Comparison of ENCODE assay signal across 33 cellular contexts in the genomic region with DNA sequence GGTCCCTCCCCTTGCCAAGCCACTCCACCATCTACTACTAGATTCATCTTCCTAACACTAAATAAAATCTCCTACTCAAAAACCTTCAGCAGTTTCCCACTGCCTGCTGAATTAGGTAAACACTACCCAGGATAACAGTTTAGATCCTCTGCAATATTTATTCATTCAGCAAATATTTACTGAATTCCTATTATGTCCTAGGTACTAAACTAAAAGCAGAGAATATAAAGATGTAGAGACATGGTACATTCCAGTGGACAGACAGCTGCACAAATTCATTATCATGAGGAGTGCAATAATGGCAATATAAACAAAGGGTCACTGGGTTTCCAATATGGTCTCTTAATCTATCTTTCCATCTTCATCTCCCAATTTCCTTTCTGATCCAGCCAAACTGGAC. TPM values are rescaled to one million over a fixed set of nuclear protein-coding genes. Genes with fewer than 3 reads are reported as not detected.
"Had no signal": no experiment of that assay in that cellular context is flagged by ENCODE, and none has a peak within 500 bp of the region (broad histone marks: within the 10 kb centered on the region; RNA-seq: fewer than 3 reads in every experiment).

No MANE protein-coding gene starts in this region.

- ATAC-seq: activated naive CD4-positive, alpha-beta T cell treated with anti-CD3 and anti-CD28 coated beads, Interleukin-2, amount 50 U/mL, for 72 hours; activated T-cell treated with anti-CD3 and anti-CD28 coated beads, Interleukin-2, amount 50 U/mL, for 4 hours; body of pancreas had no signal

- H3K4me3 Mint-ChIP-seq: activated B cell treated with CpG ODN at 0.5 μM for 24 hours; activated CD4-positive, alpha-beta memory T cell treated with anti-CD3 and anti-CD28 coated beads for 36 hours; activated T-cell treated with anti-CD3 and anti-CD28 coated beads, Interleukin-2, amount 50 U/mL, for 4 hours; activated T-helper 1 cell treated with anti-CD3 and anti-CD28 coated beads, Interleukin-12 subunit alpha, Interleukin-12 subunit beta, Interleukin-2, Interleukin-4 antibody, amounts not matched to agents 30 ng/mL and 10 ng/mL and 1 ng/mL, durations not matched to agents 14 hours and 24 hours and 36 hours; T-helper 1 cell treated with Interleukin-12 subunit alpha and Interleukin-12 subunit beta and Interleukin-4 antibody, amounts not matched to agents 30 μg/mL and 1 μg/mL, for 36 hours; T-helper 2 cell treated with Interferon-gamma antibody and Interleukin-4, amounts not matched to agents 5 μg/mL and 100 μg/mL, for 36 hours had no signal

- H3K9me3 ChIP-seq: adrenal gland, body of pancreas, breast epithelium, Peyer's patch, SJSA1, SK-N-SH had no signal

- H3K27ac Mint-ChIP-seq: activated B cell treated with CpG ODN at 0.5 μM for 24 hours; activated CD4-positive, alpha-beta memory T cell treated with anti-CD3 and anti-CD28 coated beads for 36 hours; activated naive CD4-positive, alpha-beta T cell treated with anti-CD3 and anti-CD28 coated beads, Interleukin-2, amount 50 U/mL, for 72 hours; activated T-helper 1 cell treated with anti-CD3 and anti-CD28 coated beads, Interleukin-12 subunit alpha, Interleukin-12 subunit beta, Interleukin-2, Interleukin-4 antibody, amounts not matched to agents 30 ng/mL and 10 ng/mL and 1 ng/mL, durations not matched to agents 14 hours and 24 hours and 36 hours; T-helper 1 cell treated with Interleukin-12 subunit alpha and Interleukin-12 subunit beta and Interleukin-4 antibody, amounts not matched to agents 30 μg/mL and 1 μg/mL, for 36 hours; T-helper 2 cell treated with Interferon-gamma antibody and Interleukin-4, amounts not matched to agents 5 μg/mL and 100 μg/mL, for 36 hours had no signal

- FAIRE-seq: astrocyte had no signal

- H3K4me1 ChIP-seq: breast epithelium, SJSA1 had no signal

- H3K27ac ChIP-seq: adrenal gland, body of pancreas, breast epithelium, Peyer's patch, SJSA1 had no signal

- DNase-seq: activated B cell treated with CpG ODN at 0.5 μM for 24 hours; activated CD4-positive, alpha-beta memory T cell treated with anti-CD3 and anti-CD28 coated beads for 36 hours; activated CD4-positive, alpha-beta T cell treated with anti-CD3 and anti-CD28 coated beads for 4 hours; activated CD4-positive, alpha-beta T cell treated with anti-CD3 and anti-CD28 coated beads, Interleukin-2, amount 50 U/mL, for 1 hour; activated CD4-positive, CD25-positive, alpha-beta regulatory T cell treated with anti-CD3 and anti-CD28 coated beads, Interleukin-2, amount 50 U/mL, for 72 hours; activated CD8-positive, alpha-beta memory T cell treated with anti-CD3 and anti-CD28 coated beads, Interleukin-2, amount 50 U/mL, for 4 hours; activated effector memory CD4-positive, alpha-beta T cell treated with anti-CD3 and anti-CD28 coated beads, Interleukin-2, amount 50 U/mL, for 16 hours; activated naive CD4-positive, alpha-beta T cell; activated T-cell treated with anti-CD3 and anti-CD28 coated beads for 4 hours; activated T-cell treated with anti-CD3 and anti-CD28 coated beads, Interleukin-2, amount 50 U/mL, for 4 hours; adrenal gland; body of pancreas; cerebellar nuclear complex; Kasumi-1; KG1; NCI-H1092 treated with DMSO at 0.1 percent for 48 hours; NCI-H1417; NCI-H146; NCI-H187; NCI-H510A; NCI-H526; NCI-H748 treated with DMSO at 0.1 percent for 48 hours; Peyer's patch; RPMI8226; SHP77 treated with DMSO at 0.1 percent for 48 hours; SK-N-SH had no signal

- H3K36me3 Mint-ChIP-seq: activated CD4-positive, alpha-beta memory T cell treated with anti-CD3 and anti-CD28 coated beads for 36 hours; activated naive CD4-positive, alpha-beta T cell treated with anti-CD3 and anti-CD28 coated beads, Interleukin-2, amount 50 U/mL, for 72 hours had no signal

- H3K4me3 ChIP-seq: adrenal gland, body of pancreas, breast epithelium, Peyer's patch, SJSA1 had no signal

- H3K4me2 ChIP-seq: SK-N-SH had no signal

- H3K9me3 Mint-ChIP-seq: activated B cell treated with CpG ODN at 0.5 μM for 24 hours; activated CD4-positive, alpha-beta memory T cell treated with anti-CD3 and anti-CD28 coated beads for 36 hours; activated naive CD4-positive, alpha-beta T cell treated with anti-CD3 and anti-CD28 coated beads, Interleukin-2, amount 50 U/mL, for 72 hours; activated T-cell treated with anti-CD3 and anti-CD28 coated beads, Interleukin-2, amount 50 U/mL, for 4 hours; activated T-helper 1 cell treated with anti-CD3 and anti-CD28 coated beads, Interleukin-12 subunit alpha, Interleukin-12 subunit beta, Interleukin-2, Interleukin-4 antibody, amounts not matched to agents 30 ng/mL and 10 ng/mL and 1 ng/mL, durations not matched to agents 14 hours and 24 hours and 36 hours; T-helper 1 cell treated with Interleukin-12 subunit alpha and Interleukin-12 subunit beta and Interleukin-4 antibody, amounts not matched to agents 30 μg/mL and 1 μg/mL, for 36 hours; T-helper 2 cell treated with Interferon-gamma antibody and Interleukin-4, amounts not matched to agents 5 μg/mL and 100 μg/mL, for 36 hours had no signal

RNA-seq across cellular contexts. Expression of a gene that starts 30.7 kb away (rescaled TPM):
- polyA plus RNA-seq: adrenal gland, SK-N-SH had no signal

RNA-seq across cellular contexts. Expression of a gene that starts 36.3 kb away (rescaled TPM):
- polyA plus RNA-seq: adrenal gland, SK-N-SH had no signal

RNA-seq across cellular contexts. Expression of a gene that starts 37.0 kb away (rescaled TPM):
- polyA plus RNA-seq: SK-N-SH had no signal
